ENCODE assay signal across 15 cellular contexts in genomic region chr7:150954986-150955518, GRCh38. TPM values are rescaled to one million over a fixed set of nuclear protein-coding genes. Genes with fewer than 3 reads are reported as not detected.
DNase-seq lines count a peak whose midpoint lies in the region; ATAC-seq and TF ChIP-seq lines count a peak whose summit lies in the region.
"Had no signal": no experiment of that assay in that cellular context is flagged by ENCODE, and none has a peak within 500 bp of the region (broad histone marks: within the 10 kb centered on the region; RNA-seq: fewer than 3 reads in every experiment).

No MANE protein-coding gene starts in this region.

- intact Hi-C loops in gastrocnemius medialis (cut with DNase I; ENCODE audit: low total_unique reads) = no loop called here
- intact Hi-C loops in natural killer cell (cut with micrococcal nuclease) = no loop called here

- no peaks in the 10 kb centered on the region for H3K36me3 ChIP-seq in hepatocyte (replicated peaks; ENCODE audit: insufficient read depth, low read depth)
- H3K36me3 ChIP-seq in gastrocnemius medialis = no peaks in the 10 kb centered on the region

- TF ChIP-seq CTCF in AG04450 (IDR thresholded peaks at IDR 0.05; ENCODE audit: low read depth, low read length) = no peak
- TF ChIP-seq CTCF in WTC11 (IDR thresholded peaks at IDR 0.05) = no peak
- no peak for TF ChIP-seq CTCF in hepatocyte (IDR thresholded peaks at IDR 0.05; ENCODE audit: poor library complexity)
- TF ChIP-seq CTCF in gastrocnemius medialis (IDR thresholded peaks at IDR 0.05 in 4 of 5, conservative IDR thresholded peaks at IDR 0.05 in 1 of 5) = no peak
- TF ChIP-seq CTCF in natural killer cell (IDR thresholded peaks at IDR 0.05) = no peak

- CTCF ChIA-PET in AG04450 (lab: Charles Lee) = interaction anchor here (0.6 to 1.1 kb wide), 2 partner anchors 31 to 57 kb away, joined by 3 to 4 read pairs; no protein-coding TSS in a partner anchor
- CTCF ChIA-PET in WTC11 (lab: Charles Lee) = interaction anchor here (0.5 to 3.0 kb wide), 7 partner anchors 8 to 78 kb away, joined by 3 to 12 read pairs (median 4); no protein-coding TSS in a partner anchor

- WGBS in hepatocyte (ENCODE audit: low lambda C conversion rate, missing lambda C conversion rate) = 85% methylated on average over 20 of the region's 21 CpGs

- H2AFZ ChIP-seq in hepatocyte = no peak overlapping the region
- H2AFZ ChIP-seq: parathyroid adenoma had no signal

- H3K4me2 ChIP-seq in hepatocyte = peak overlapping the region; percentile 73

- TF ChIP-seq POLR2A in gastrocnemius medialis (IDR thresholded peaks at IDR 0.05) = no peak

- H3K27me3 ChIP-seq in AG04450 (ENCODE audit: control insufficient read depth, insufficient read depth, low read length) (peaks cover 11% of the 10 kb centered on the region), hepatocyte (no peaks in the 10 kb centered on the region), gastrocnemius medialis (no peaks in the 10 kb centered on the region)

- H3K9me3 ChIP-seq in AG04450 (ENCODE audit: control insufficient read depth, insufficient read depth, low read length) (no peaks in the 10 kb centered on the region; the same call in 1 of the 2 replicates), hepatocyte (ENCODE audit: low read depth) (no peaks in the 10 kb centered on the region), gastrocnemius medialis (no peaks in the 10 kb centered on the region)

- no peaks in the 10 kb centered on the region for H3K79me2 ChIP-seq in hepatocyte
- H3K79me2 ChIP-seq: parathyroid adenoma had no signal

- H3K9me3 Mint-ChIP-seq in WTC11 = no peaks in the 10 kb centered on the region
- no peaks in the 10 kb centered on the region for H3K9me3 Mint-ChIP-seq in natural killer cell
- H3K9me3 Mint-ChIP-seq: activated CD8-positive, alpha-beta T cell treated with anti-CD3 and anti-CD28 coated beads for 36 hours; activated naive CD8-positive, alpha-beta T cell treated with anti-CD3 and anti-CD28 coated beads, Interleukin-2, amount 50 U/mL, for 24 hours; CD4-positive, alpha-beta memory T cell had no signal

- H3K27me3 Mint-ChIP-seq in WTC11 (ENCODE audit: low read depth) (no peaks in the 10 kb centered on the region), natural killer cell (ENCODE audit: low read depth in 2 of 2) (peaks cover 29% of the 10 kb centered on the region in 2 donors)

- H3K9me2 ChIP-seq in hepatocyte (replicated peaks; ENCODE audit: insufficient read depth) = no peaks in the 10 kb centered on the region

- H3K4me1 Mint-ChIP-seq in WTC11 = peaks cover 10% of the 10 kb centered on the region
- H3K4me1 Mint-ChIP-seq in natural killer cell = peaks cover 0 to 9% of the 10 kb centered on the region in 2 donors

- ATAC-seq in WTC11 = peak; percentile 13
- no peak for ATAC-seq in gastrocnemius medialis
- no peak for ATAC-seq in natural killer cell
- ATAC-seq: activated CD8-positive, alpha-beta T cell treated with anti-CD3 and anti-CD28 coated beads for 36 hours; activated naive CD8-positive, alpha-beta T cell treated with anti-CD3 and anti-CD28 coated beads, Interleukin-2, amount 50 U/mL, for 24 hours; GM12878 had no signal

- peak overlapping the region; percentile 29 for H3K4me3 ChIP-seq in AG04450 (ENCODE audit: low read depth, low read length)
- H3K4me3 ChIP-seq in hepatocyte = no peak overlapping the region
- H3K4me3 ChIP-seq in gastrocnemius medialis = peak overlapping the region in 3 of 4 donors; percentile 25 to 31 (median 28)
- H3K4me3 ChIP-seq: GM12878 had no signal

- in situ Hi-C loops in gastrocnemius medialis (cut with MboI; ENCODE audit: low sequenced_read_pairs in 4 of 4) = no loop called here

- H3K4me1 ChIP-seq in hepatocyte (ENCODE audit: insufficient read depth) (peaks cover 20% of the 10 kb centered on the region), gastrocnemius medialis (peaks cover 0 to 6% of the 10 kb centered on the region in 2 donors)
- H3K4me1 ChIP-seq: parathyroid adenoma had no signal

- H3K36me3 Mint-ChIP-seq in WTC11 (peaks cover 4% of the 10 kb centered on the region; the same call in 1 of the 2 replicates), natural killer cell (no peaks in the 10 kb centered on the region)
- H3K36me3 Mint-ChIP-seq: CD4-positive, alpha-beta memory T cell had no signal

- H3K27ac Mint-ChIP-seq in WTC11 (no peak overlapping the region; the same call in 1 of the 2 replicates), natural killer cell (no peak overlapping the region)
- H3K27ac Mint-ChIP-seq: activated CD8-positive, alpha-beta T cell treated with anti-CD3 and anti-CD28 coated beads for 36 hours; activated naive CD8-positive, alpha-beta T cell treated with anti-CD3 and anti-CD28 coated beads, Interleukin-2, amount 50 U/mL, for 24 hours; CD4-positive, alpha-beta memory T cell had no signal

- H3K27ac ChIP-seq in AG04450 (ENCODE audit: low read depth, low read length) (no peak overlapping the region), hepatocyte (no peak overlapping the region), gastrocnemius medialis (no peak overlapping the region)
- H3K27ac ChIP-seq: parathyroid adenoma had no signal

- DNase-seq in AG04450 (ENCODE audit: low read depth, low spot score) (no peak), WTC11 (ENCODE audit: low spot score) (no peak), hepatocyte (ENCODE audit: low spot score) (no peak), gastrocnemius medialis (no peak), mesenteric fat pad (ENCODE audit: low spot score) (no peak), nucleus accumbens (lab: John Stamatoyannopoulos, UW) (no peak), natural killer cell (no peak), SIG-M5 treated with dmso at 0.1 percent for 504 hours (lab: John Stamatoyannopoulos, UW; ENCODE audit: unreplicated experiment) (no peak)
- DNase-seq: activated CD8-positive, alpha-beta T cell treated with anti-CD3 and anti-CD28 coated beads for 36 hours; activated naive CD8-positive, alpha-beta T cell treated with anti-CD3 and anti-CD28 coated beads, Interleukin-2, amount 50 U/mL, for 24 hours; foreskin fibroblast had no signal

- no peak overlapping the region for H3K4me3 Mint-ChIP-seq in WTC11
- H3K4me3 Mint-ChIP-seq in natural killer cell = no peak overlapping the region
- H3K4me3 Mint-ChIP-seq: activated CD8-positive, alpha-beta T cell treated with anti-CD3 and anti-CD28 coated beads for 36 hours; activated naive CD8-positive, alpha-beta T cell treated with anti-CD3 and anti-CD28 coated beads, Interleukin-2, amount 50 U/mL, for 24 hours; CD4-positive, alpha-beta memory T cell had no signal

- H4K20me1 ChIP-seq in hepatocyte (ENCODE audit: insufficient read depth, poor library complexity, severe bottlenecking) = no peaks in the 10 kb centered on the region

- POLR2A ChIA-PET in AG04450 (lab: Yijun Ruan, JAX) (no interaction called here), WTC11 (lab: Charles Lee) (no interaction called here)

TF ChIP-seq in WTC11, 78 proteins besides CTCF, POLR2A, EP300 and RAD21:
- TF ChIP-seq SMAD3 (CRISPR knock-in tag; IDR thresholded peaks at IDR 0.05; ENCODE audit: borderline replicate concordance) = no peak

RNA-seq across cellular contexts. Expression of gene KCNH2, which starts 23.1 kb away (rescaled TPM):
- polyA plus RNA-seq in AG04450 (2011; rRNA removed) (1.3 and 2.0 TPM in 2 replicates), hepatocyte (9.1 and 11.3 TPM in 2 replicates)
- polyA minus RNA-seq in AG04450 (2011; rRNA and poly(A)+ RNA removed) = 1.6 and 1.7 TPM in 2 replicates
- total RNA-seq in WTC11 (2021) (13.9 to 16.2 TPM (median 14.6 TPM) in 3 replicates), hepatocyte (8.4 and 9.4 TPM in 2 replicates), gastrocnemius medialis (under 1 TPM in 3 of 4 donors, not detected in 1; 0.19 to 1.00 (median 0.46) TPM), mesenteric fat pad (0.32 TPM), natural killer cell (under 1 TPM in 2 of 3 donors, not detected in 1; 0.39 to 0.60 TPM)
- total RNA-seq: lung microvascular endothelial cell had no signal

RNA-seq across cellular contexts. Expression of gene NOS3, which starts 35.8 kb away (rescaled TPM):
- 0.60 and 1.5 TPM in 2 replicates for polyA plus RNA-seq in AG04450 (2011; rRNA removed)
- polyA minus RNA-seq in AG04450 (2011; rRNA and poly(A)+ RNA removed) = 0.17 and 0.32 TPM in 2 replicates
- total RNA-seq in WTC11 (2021) = 5.7 to 7.0 TPM (median 6.6 TPM) in 3 replicates
- total RNA-seq in hepatocyte = 8.1 and 9.8 TPM in 2 replicates
- polyA plus RNA-seq in hepatocyte = 15.3 and 17.4 TPM in 2 replicates
- total RNA-seq in gastrocnemius medialis = 10 to 100 TPM in 1 of 4 donors, 1 to 10 TPM in 3; 1.4 to 10.8 (median 4.2) TPM
- 57.1 TPM for total RNA-seq in mesenteric fat pad
- 1 to 10 TPM; 2.6 to 5.9 (median 3.8) TPM for total RNA-seq in natural killer cell
